In genomic region chr1:154433161-154433681, GRCh38 we compare ENCODE assay signal across 10 cellular contexts. TPM values are rescaled to one million over a fixed set of nuclear protein-coding genes. Genes with fewer than 3 reads are reported as not detected.
DNase-seq lines count a peak whose midpoint lies in the region; ATAC-seq and TF ChIP-seq lines count a peak whose summit lies in the region.
"Had no signal": no experiment of that assay in that cellular context is flagged by ENCODE, and none has a peak within 500 bp of the region (broad histone marks: within the 10 kb centered on the region; RNA-seq: fewer than 3 reads in every experiment).

No MANE protein-coding gene starts in this region.

- H3K27ac Mint-ChIP-seq in activated CD4-positive, alpha-beta T cell treated with anti-CD3 and anti-CD28 coated beads, Interleukin-2, amount 10 ng/mL, durations not matched to agents 7 days and 5 days, result peak overlapping the region; percentile 46
- no peak overlapping the region for H3K27ac Mint-ChIP-seq in mesothelial cell of epicardium
- H3K27ac Mint-ChIP-seq: IgD-negative memory B cell had no signal

- POLR2A ChIA-PET in activated CD4-positive, alpha-beta T cell treated with anti-CD3 and anti-CD28 coated beads, Interleukin-2, amount 10 ng/mL, durations not matched to agents 7 days and 5 days (lab: Charles Lee), result interaction anchor here (0.7 kb wide), 1 partner anchor 15 kb away, joined by 4 read pairs; no protein-coding TSS in a partner anchor

- peaks cover 27% of the 10 kb centered on the region for H3K4me1 Mint-ChIP-seq in activated CD4-positive, alpha-beta T cell treated with anti-CD3 and anti-CD28 coated beads, Interleukin-2, amount 10 ng/mL, durations not matched to agents 7 days and 5 days
- H3K4me1 Mint-ChIP-seq in mesothelial cell of epicardium, result peaks cover 37% of the 10 kb centered on the region

- no peak for TF ChIP-seq EP300 in gastroesophageal sphincter (IDR thresholded peaks at IDR 0.05)

- ATAC-seq in gastroesophageal sphincter (no peak), SK-N-SH treated with all-trans-retinoic acid at 6 μM for 48 hours (no peak), HG03378 (IDR thresholded peaks at IDR 0.05; ENCODE audit: unreplicated experiment) (no peak)
- ATAC-seq: body of pancreas had no signal

- DNase-seq in activated CD4-positive, alpha-beta T cell treated with anti-CD3 and anti-CD28 coated beads, Interleukin-2, amount 10 ng/mL, durations not matched to agents 7 days and 5 days, result no peak
- DNase-seq in stimulated activated CD4-positive, alpha-beta T cell treated with anti-CD3 and anti-CD28 coated beads, Interleukin-4, amount 100 ng/mL, for 24 hours, result peak; percentile 55
- no peak for DNase-seq in mesothelial cell of epicardium (ENCODE audit: low spot score in 2 of 2, unreplicated experiment in 2 of 2)

- CTCF ChIA-PET in activated CD4-positive, alpha-beta T cell treated with anti-CD3 and anti-CD28 coated beads, Interleukin-2, amount 10 ng/mL, durations not matched to agents 7 days and 5 days (lab: Charles Lee), result interaction anchor here (0.6 to 2.3 kb wide), 5 partner anchors 9 to 339 kb away, joined by 4 to 8 read pairs (median 4); no protein-coding TSS in a partner anchor

- H3K9me3 Mint-ChIP-seq in activated CD4-positive, alpha-beta T cell treated with anti-CD3 and anti-CD28 coated beads, Interleukin-2, amount 10 ng/mL, durations not matched to agents 7 days and 5 days, result no peaks in the 10 kb centered on the region
- H3K9me3 Mint-ChIP-seq in mesothelial cell of epicardium, result no peaks in the 10 kb centered on the region
- H3K9me3 Mint-ChIP-seq: IgD-negative memory B cell had no signal

- H3K36me3 Mint-ChIP-seq in activated CD4-positive, alpha-beta T cell treated with anti-CD3 and anti-CD28 coated beads, Interleukin-2, amount 10 ng/mL, durations not matched to agents 7 days and 5 days (ENCODE audit: low read depth), result peaks cover 7% of the 10 kb centered on the region
- H3K36me3 Mint-ChIP-seq in mesothelial cell of epicardium, result no peaks in the 10 kb centered on the region

- H3K9ac ChIP-seq in HUES6 (ENCODE audit: low read length), result peak overlapping the region; percentile 58

- H3K27me3 ChIP-seq in HUES6 (ENCODE audit: control insufficient read depth, insufficient read depth, low read length) (no peaks in the 10 kb centered on the region), gastroesophageal sphincter (no peaks in the 10 kb centered on the region)
- H3K27me3 ChIP-seq: body of pancreas, SJSA1 had no signal

- peak overlapping the region; percentile 43; the same call in 1 of the 2 replicates for H3K27ac ChIP-seq in HUES6 (ENCODE audit: low read depth, low read length)
- H3K27ac ChIP-seq in gastroesophageal sphincter, result peak overlapping the region; percentile 84 to 97 (median 94)

- no peak for TF ChIP-seq POLR2A in gastroesophageal sphincter (IDR thresholded peaks at IDR 0.05)

- TF ChIP-seq CTCF in gastroesophageal sphincter (IDR thresholded peaks at IDR 0.05) (no peak), mesothelial cell of epicardium (IDR thresholded peaks at IDR 0.05; ENCODE audit: unreplicated experiment) (no peak)

- WGBS in gastroesophageal sphincter (ENCODE audit: low coverage in 1 of 2), 2 donors, result 44 to 48% methylated on average over 4 to 7 of the region's 8 CpGs

- H3K4me3 Mint-ChIP-seq in activated CD4-positive, alpha-beta T cell treated with anti-CD3 and anti-CD28 coated beads, Interleukin-2, amount 10 ng/mL, durations not matched to agents 7 days and 5 days, result no peak overlapping the region
- no peak overlapping the region for H3K4me3 Mint-ChIP-seq in mesothelial cell of epicardium
- H3K4me3 Mint-ChIP-seq: IgD-negative memory B cell had no signal

- H3K36me3 ChIP-seq in HUES6 (ENCODE audit: control insufficient read depth, insufficient read depth, low read length), result no peaks in the 10 kb centered on the region; the same call in 1 of the 2 replicates
- H3K36me3 ChIP-seq in gastroesophageal sphincter, result peaks cover 0 to 56% of the 10 kb centered on the region in 2 donors

- H3K4me3 ChIP-seq in HUES6 (ENCODE audit: low read depth, low read length) (no peak overlapping the region), gastroesophageal sphincter (no peak overlapping the region)
- H3K4me3 ChIP-seq: body of pancreas, SJSA1 had no signal

- H3K4me1 ChIP-seq in HUES6 (ENCODE audit: control insufficient read depth, insufficient read depth, low read length), result peaks cover 42% of the 10 kb centered on the region
- peaks cover 14 to 100% (median 36%) of the 10 kb centered on the region in 3 donors for H3K4me1 ChIP-seq in gastroesophageal sphincter

- H3K27me3 Mint-ChIP-seq in activated CD4-positive, alpha-beta T cell treated with anti-CD3 and anti-CD28 coated beads, Interleukin-2, amount 10 ng/mL, durations not matched to agents 7 days and 5 days, result no peaks in the 10 kb centered on the region
- no peaks in the 10 kb centered on the region for H3K27me3 Mint-ChIP-seq in mesothelial cell of epicardium (ENCODE audit: low read depth)
- H3K27me3 Mint-ChIP-seq: IgD-negative memory B cell had no signal

- H3K9me3 ChIP-seq in HUES6 (ENCODE audit: control insufficient read depth, insufficient read depth, low read depth, low read length) (no peaks in the 10 kb centered on the region), gastroesophageal sphincter (no peaks in the 10 kb centered on the region)
- H3K9me3 ChIP-seq: body of pancreas, SJSA1 had no signal

TF ChIP-seq in SK-N-SH treated with all-trans-retinoic acid at 6 μM for 48 hours, 23 proteins besides CTCF, POLR2A, EP300 and RAD21 (continues in another document):
- TF ChIP-seq GLIS3 (CRISPR knock-in tag; IDR thresholded peaks at IDR 0.05), result no peak
- no peak for TF ChIP-seq OSR1 (CRISPR knock-in tag; IDR thresholded peaks at IDR 0.05)
- TF ChIP-seq POU6F1 (CRISPR knock-in tag; IDR thresholded peaks at IDR 0.05; ENCODE audit: borderline replicate concordance, low read depth), result no peak
- TF ChIP-seq TOX (CRISPR knock-in tag; IDR thresholded peaks at IDR 0.05; ENCODE audit: borderline replicate concordance), result no peak
- no peak for TF ChIP-seq PPARA (CRISPR knock-in tag; IDR thresholded peaks at IDR 0.05; ENCODE audit: borderline replicate concordance)
- TF ChIP-seq ZNF8 (CRISPR knock-in tag; IDR thresholded peaks at IDR 0.05), result no peak
- TF ChIP-seq ZC3H10 (CRISPR knock-in tag; IDR thresholded peaks at IDR 0.05), result no peak
- TF ChIP-seq ZFP3 (CRISPR knock-in tag; IDR thresholded peaks at IDR 0.05), result no peak
- no peak for TF ChIP-seq TCF4 (CRISPR knock-in tag; IDR thresholded peaks at IDR 0.05; ENCODE audit: borderline replicate concordance)
- no peak for TF ChIP-seq ZNF565 (CRISPR knock-in tag; conservative IDR thresholded peaks at IDR 0.05; ENCODE audit: low read depth)
- TF ChIP-seq PATZ1 (CRISPR knock-in tag; IDR thresholded peaks at IDR 0.05; ENCODE audit: borderline replicate concordance), result no peak

RNA-seq across cellular contexts. Expression of gene IL6R, which starts 28.1 kb away (rescaled TPM):
- total RNA-seq in activated CD4-positive, alpha-beta T cell treated with anti-CD3 and anti-CD28 coated beads, Interleukin-2, amount 10 ng/mL, durations not matched to agents 7 days and 5 days, result 1 to 10 TPM; 9.1 to 9.3 TPM
- 10 to 100 TPM; 44.7 to 59.4 (median 55.5) TPM for total RNA-seq in gastroesophageal sphincter
- total RNA-seq in mesothelial cell of epicardium, result 0.78 to 1.2 TPM (median 0.97 TPM) in 3 replicates

Comparison
In these comparisons a context has a peak if more than half of its experiments do, and no peak if none do; other contexts are left out.
1. RNA of gene IL6R, which starts 28.1 kb away (total RNA-seq): 44.7 to 59.4 TPM in gastroesophageal sphincter; 9.1 to 9.3 TPM in activated CD4-positive, alpha-beta T cell treated with anti-CD3 and anti-CD28 coated beads, Interleukin-2, amount 10 ng/mL, durations not matched to agents 7 days and 5 days and 0.78 to 1.2 TPM in mesothelial cell of epicardium; every median in the first group is over 4 times any median in the second.